16 cellular contexts compared by ENCODE assay signal in the genomic region with DNA sequence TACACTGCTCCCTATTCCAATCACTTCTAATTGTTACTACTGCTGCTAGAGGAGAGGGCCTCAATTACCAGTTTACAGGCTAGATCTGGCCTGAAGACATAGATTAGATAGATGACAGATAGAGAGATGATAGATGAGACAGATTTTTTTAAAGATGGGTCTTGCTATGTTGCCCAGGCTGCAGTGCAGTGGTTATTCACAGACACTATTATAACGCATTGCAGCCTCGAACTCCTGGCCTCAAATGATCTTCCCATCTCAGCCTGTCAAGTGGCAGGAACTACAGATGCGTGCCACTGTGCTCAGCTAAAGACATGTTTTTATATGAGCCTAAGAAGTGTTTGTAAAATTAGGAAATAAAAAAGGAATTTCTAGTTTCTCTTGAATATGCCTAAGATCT. TPM values are rescaled to one million over a fixed set of nuclear protein-coding genes. Genes with fewer than 3 reads are reported as not detected.
A peak's percentile ranks its signal among the peaks of the same experiment; 100 is the strongest.
DNase-seq lines count a peak whose midpoint lies in the region; ATAC-seq and TF ChIP-seq lines count a peak whose summit lies in the region.
"Had no signal": no experiment of that assay in that cellular context is flagged by ENCODE, and none has a peak within 500 bp of the region (broad histone marks: within the 10 kb centered on the region; RNA-seq: fewer than 3 reads in every experiment).

No MANE protein-coding gene starts in this region.

- peaks cover 19% of the 10 kb centered on the region for H3K36me3 ChIP-seq in DND-41 (ENCODE audit: insufficient read depth, low read length)

- DNase-seq in activated naive CD4-positive, alpha-beta T cell treated with anti-CD3 and anti-CD28 coated beads, Interleukin-2, amount 50 U/mL, for 16 hours: no peak
- no peak for DNase-seq in DND-41
- no peak for DNase-seq in naive thymus-derived CD8-positive, alpha-beta T cell
- DNase-seq in endothelial cell (ENCODE audit: low spot score): no peak
- DNase-seq in putamen (ENCODE audit: low spot score): no peak
- DNase-seq: CD8-positive, alpha-beta T cell; H9; NCI-H2107; NCI-H226; NCI-H526 had no signal

- no peak for ATAC-seq in DND-41 (ENCODE audit: insufficient read depth, low read depth)
- ATAC-seq in activated T-helper 17 cell treated with anti-CD3 and anti-CD28 coated beads, Interleukin-2, amount 50 U/mL, for 72 hours (replicated peaks): no peak
- no peak for ATAC-seq in naive thymus-derived CD8-positive, alpha-beta T cell
- ATAC-seq in HG03342 (IDR thresholded peaks at IDR 0.05; ENCODE audit: unreplicated experiment): no peak
- ATAC-seq: A549; CD8-positive, alpha-beta T cell had no signal

- H4K20me1 ChIP-seq in DND-41 (ENCODE audit: insufficient read depth, low read length): peaks cover 4% of the 10 kb centered on the region; the same call in 1 of the 2 replicates

- peak overlapping the region; percentile 38 for H3K4me3 Mint-ChIP-seq in activated naive CD4-positive, alpha-beta T cell treated with anti-CD3 and anti-CD28 coated beads, Interleukin-2, amount 50 U/mL, for 24 hours
- peak overlapping the region; percentile 25 for H3K4me3 Mint-ChIP-seq in activated T-helper 17 cell treated with anti-CD3 and anti-CD28 coated beads, Interleukin-2, amount 50 U/mL, for 72 hours
- peak overlapping the region in 9 of 10 donors; percentile 1 to 40 (median 31) for H3K4me3 Mint-ChIP-seq in naive thymus-derived CD8-positive, alpha-beta T cell
- H3K4me3 Mint-ChIP-seq in endothelial cell (ENCODE audit: unreplicated experiment): no peak overlapping the region
- H3K4me3 Mint-ChIP-seq: CD8-positive, alpha-beta T cell; H9 had no signal

- peak overlapping the region; percentile 43; the same call in 1 of the 2 replicates for H3K4me2 ChIP-seq in DND-41 (ENCODE audit: insufficient read depth, low read length)
- H3K4me2 ChIP-seq: A549 had no signal

- H3K4me1 ChIP-seq in DND-41 (ENCODE audit: insufficient read depth, low read length): peaks cover 72% of the 10 kb centered on the region

- H3K4me1 Mint-ChIP-seq in activated naive CD4-positive, alpha-beta T cell treated with anti-CD3 and anti-CD28 coated beads, Interleukin-2, amount 50 U/mL, for 24 hours: peaks cover 74% of the 10 kb centered on the region
- H3K4me1 Mint-ChIP-seq in activated T-helper 17 cell treated with anti-CD3 and anti-CD28 coated beads, Interleukin-2, amount 50 U/mL, for 72 hours: peaks cover 29% of the 10 kb centered on the region
- peaks cover 17 to 77% (median 64%) of the 10 kb centered on the region in 4 donors for H3K4me1 Mint-ChIP-seq in naive thymus-derived CD8-positive, alpha-beta T cell
- H3K4me1 Mint-ChIP-seq in endothelial cell (ENCODE audit: unreplicated experiment): peaks cover 26% of the 10 kb centered on the region

- H3K27ac ChIP-seq in DND-41 (ENCODE audit: low read length): no peak overlapping the region
- H3K27ac ChIP-seq: A549, RWPE1, SJSA1 had no signal

- no peaks in the 10 kb centered on the region for H3K9me3 Mint-ChIP-seq in activated naive CD4-positive, alpha-beta T cell treated with anti-CD3 and anti-CD28 coated beads, Interleukin-2, amount 50 U/mL, for 24 hours
- no peaks in the 10 kb centered on the region for H3K9me3 Mint-ChIP-seq in activated T-helper 17 cell treated with anti-CD3 and anti-CD28 coated beads, Interleukin-2, amount 50 U/mL, for 72 hours
- H3K9me3 Mint-ChIP-seq in naive thymus-derived CD8-positive, alpha-beta T cell: no peaks in the 10 kb centered on the region
- H3K9me3 Mint-ChIP-seq in endothelial cell (ENCODE audit: unreplicated experiment): no peaks in the 10 kb centered on the region
- H3K9me3 Mint-ChIP-seq: CD8-positive, alpha-beta T cell; H9 had no signal

- H3K79me2 ChIP-seq in DND-41 (ENCODE audit: insufficient read depth, low read length): peaks cover 86% of the 10 kb centered on the region

- no peak overlapping the region for H3K9ac ChIP-seq in DND-41 (ENCODE audit: low read depth, low read length)

- no peaks in the 10 kb centered on the region for H3K9me3 ChIP-seq in DND-41 (ENCODE audit: insufficient read depth, low read length, severe bottlenecking)
- H3K9me3 ChIP-seq: A549, SJSA1 had no signal

- H2AFZ ChIP-seq in DND-41 (ENCODE audit: low read depth, low read length): no peak overlapping the region

- POLR2A ChIA-PET in naive thymus-derived CD8-positive, alpha-beta T cell (lab: Charles Lee): no interaction called here

- peaks cover 13% of the 10 kb centered on the region for H3K36me3 Mint-ChIP-seq in activated naive CD4-positive, alpha-beta T cell treated with anti-CD3 and anti-CD28 coated beads, Interleukin-2, amount 50 U/mL, for 24 hours
- peaks cover 71% of the 10 kb centered on the region for H3K36me3 Mint-ChIP-seq in activated T-helper 17 cell treated with anti-CD3 and anti-CD28 coated beads, Interleukin-2, amount 50 U/mL, for 72 hours (ENCODE audit: low read depth)
- H3K36me3 Mint-ChIP-seq in naive thymus-derived CD8-positive, alpha-beta T cell: peaks cover 5 to 49% (median 12%) of the 10 kb centered on the region in 3 donors
- H3K36me3 Mint-ChIP-seq in endothelial cell (ENCODE audit: low read depth, unreplicated experiment): no peaks in the 10 kb centered on the region

- no peaks in the 10 kb centered on the region for H3K27me3 Mint-ChIP-seq in activated naive CD4-positive, alpha-beta T cell treated with anti-CD3 and anti-CD28 coated beads, Interleukin-2, amount 50 U/mL, for 24 hours
- no peaks in the 10 kb centered on the region for H3K27me3 Mint-ChIP-seq in activated T-helper 17 cell treated with anti-CD3 and anti-CD28 coated beads, Interleukin-2, amount 50 U/mL, for 72 hours
- no peaks in the 10 kb centered on the region for H3K27me3 Mint-ChIP-seq in naive thymus-derived CD8-positive, alpha-beta T cell
- H3K27me3 Mint-ChIP-seq in endothelial cell (ENCODE audit: unreplicated experiment): no peaks in the 10 kb centered on the region

- peak overlapping the region in 1 of 2 experiments; percentile 14; a peak in 1 of 4 replicates for H3K4me3 ChIP-seq in DND-41 (ENCODE audit: low read depth in 1 of 2, low read length in 2 of 2)
- H3K4me3 ChIP-seq: A549, SJSA1 had no signal

- no peak overlapping the region for H3K27ac Mint-ChIP-seq in activated naive CD4-positive, alpha-beta T cell treated with anti-CD3 and anti-CD28 coated beads, Interleukin-2, amount 50 U/mL, for 24 hours
- no peak overlapping the region for H3K27ac Mint-ChIP-seq in activated T-helper 17 cell treated with anti-CD3 and anti-CD28 coated beads, Interleukin-2, amount 50 U/mL, for 72 hours
- H3K27ac Mint-ChIP-seq in naive thymus-derived CD8-positive, alpha-beta T cell: no peak overlapping the region
- no peak overlapping the region for H3K27ac Mint-ChIP-seq in endothelial cell (ENCODE audit: unreplicated experiment)
- H3K27ac Mint-ChIP-seq: CD8-positive, alpha-beta T cell; H9 had no signal

- no peak for TF ChIP-seq CTCF in DND-41 (IDR thresholded peaks at IDR 0.05; ENCODE audit: borderline replicate concordance, extremely low read depth, low read length, poor library complexity, severe bottlenecking)
- TF ChIP-seq CTCF in endothelial cell (IDR thresholded peaks at IDR 0.05; ENCODE audit: unreplicated experiment): no peak

- no peaks in the 10 kb centered on the region for H3K27me3 ChIP-seq in DND-41 (ENCODE audit: insufficient read depth, low read length, poor library complexity)
- H3K27me3 ChIP-seq: SJSA1 had no signal

RNA-seq across cellular contexts. Expression of a gene that starts 6.2 kb away (rescaled TPM):
- total RNA-seq in activated T-helper 17 cell treated with anti-CD3 and anti-CD28 coated beads, Interleukin-2, amount 50 U/mL, for 72 hours: 10 to 100 TPM; 21.5 to 23.2 TPM
- total RNA-seq in naive thymus-derived CD8-positive, alpha-beta T cell: 10 to 100 TPM; 29.0 to 32.2 TPM
- polyA plus RNA-seq in naive thymus-derived CD8-positive, alpha-beta T cell: 10 to 100 TPM; 11.2 to 15.2 (median 12.5) TPM
- 24.2 TPM for total RNA-seq in endothelial cell (ENCODE audit: unreplicated experiment)

RNA-seq across cellular contexts. Expression of a gene that starts 22.5 kb away (rescaled TPM):
- total RNA-seq in activated T-helper 17 cell treated with anti-CD3 and anti-CD28 coated beads, Interleukin-2, amount 50 U/mL, for 72 hours: 100 to 1,000 TPM in 1 of 2 donors, 10 to 100 TPM in 1; 83.5 to 113 TPM
- total RNA-seq in naive thymus-derived CD8-positive, alpha-beta T cell: 10 to 100 TPM; 43.1 to 45.0 TPM
- 10 to 100 TPM; 52.5 to 71.7 (median 60.7) TPM for polyA plus RNA-seq in naive thymus-derived CD8-positive, alpha-beta T cell
- total RNA-seq in endothelial cell (ENCODE audit: unreplicated experiment): 66.5 TPM

RNA-seq across cellular contexts. Expression of a gene that starts 41.9 kb away (rescaled TPM):
- total RNA-seq in activated T-helper 17 cell treated with anti-CD3 and anti-CD28 coated beads, Interleukin-2, amount 50 U/mL, for 72 hours: 1 to 10 TPM in 1 of 2 donors, under 1 TPM in 1; 0.98 to 1.8 TPM
- total RNA-seq in naive thymus-derived CD8-positive, alpha-beta T cell: 1 to 10 TPM; 3.5 to 4.3 TPM
- 1 to 10 TPM; 3.2 to 5.6 (median 4.4) TPM for polyA plus RNA-seq in naive thymus-derived CD8-positive, alpha-beta T cell
- 1.1 TPM for total RNA-seq in endothelial cell (ENCODE audit: unreplicated experiment)
